ENCODE assay signal across 1 cellular context in the genomic region with DNA sequence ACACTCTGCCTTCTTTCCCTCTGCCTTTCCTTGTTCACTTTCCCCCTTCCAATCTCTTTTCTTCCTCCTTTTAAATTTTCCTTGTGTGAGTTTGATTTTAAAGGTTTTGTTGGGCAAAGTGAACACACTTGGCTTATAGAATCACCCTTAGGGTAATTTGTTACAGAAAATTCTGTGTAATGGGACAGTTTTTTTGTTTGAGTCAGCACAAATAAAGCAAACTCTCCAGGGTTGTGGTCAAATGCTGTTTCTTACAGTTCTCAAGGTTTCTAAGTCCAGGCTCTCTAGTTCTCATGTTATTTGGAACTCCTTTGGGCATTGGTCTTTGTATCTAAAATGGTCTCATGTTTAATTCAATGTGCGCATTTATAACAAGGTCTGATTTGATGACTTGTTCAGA.
TF ChIP-seq lines count a peak whose summit lies in the region.

No MANE protein-coding gene starts in this region.

TF ChIP-seq in GM23338, 12 proteins besides CTCF, POLR2A, EP300 and RAD21 (continued from another document):
- TF ChIP-seq, protein P1, sequence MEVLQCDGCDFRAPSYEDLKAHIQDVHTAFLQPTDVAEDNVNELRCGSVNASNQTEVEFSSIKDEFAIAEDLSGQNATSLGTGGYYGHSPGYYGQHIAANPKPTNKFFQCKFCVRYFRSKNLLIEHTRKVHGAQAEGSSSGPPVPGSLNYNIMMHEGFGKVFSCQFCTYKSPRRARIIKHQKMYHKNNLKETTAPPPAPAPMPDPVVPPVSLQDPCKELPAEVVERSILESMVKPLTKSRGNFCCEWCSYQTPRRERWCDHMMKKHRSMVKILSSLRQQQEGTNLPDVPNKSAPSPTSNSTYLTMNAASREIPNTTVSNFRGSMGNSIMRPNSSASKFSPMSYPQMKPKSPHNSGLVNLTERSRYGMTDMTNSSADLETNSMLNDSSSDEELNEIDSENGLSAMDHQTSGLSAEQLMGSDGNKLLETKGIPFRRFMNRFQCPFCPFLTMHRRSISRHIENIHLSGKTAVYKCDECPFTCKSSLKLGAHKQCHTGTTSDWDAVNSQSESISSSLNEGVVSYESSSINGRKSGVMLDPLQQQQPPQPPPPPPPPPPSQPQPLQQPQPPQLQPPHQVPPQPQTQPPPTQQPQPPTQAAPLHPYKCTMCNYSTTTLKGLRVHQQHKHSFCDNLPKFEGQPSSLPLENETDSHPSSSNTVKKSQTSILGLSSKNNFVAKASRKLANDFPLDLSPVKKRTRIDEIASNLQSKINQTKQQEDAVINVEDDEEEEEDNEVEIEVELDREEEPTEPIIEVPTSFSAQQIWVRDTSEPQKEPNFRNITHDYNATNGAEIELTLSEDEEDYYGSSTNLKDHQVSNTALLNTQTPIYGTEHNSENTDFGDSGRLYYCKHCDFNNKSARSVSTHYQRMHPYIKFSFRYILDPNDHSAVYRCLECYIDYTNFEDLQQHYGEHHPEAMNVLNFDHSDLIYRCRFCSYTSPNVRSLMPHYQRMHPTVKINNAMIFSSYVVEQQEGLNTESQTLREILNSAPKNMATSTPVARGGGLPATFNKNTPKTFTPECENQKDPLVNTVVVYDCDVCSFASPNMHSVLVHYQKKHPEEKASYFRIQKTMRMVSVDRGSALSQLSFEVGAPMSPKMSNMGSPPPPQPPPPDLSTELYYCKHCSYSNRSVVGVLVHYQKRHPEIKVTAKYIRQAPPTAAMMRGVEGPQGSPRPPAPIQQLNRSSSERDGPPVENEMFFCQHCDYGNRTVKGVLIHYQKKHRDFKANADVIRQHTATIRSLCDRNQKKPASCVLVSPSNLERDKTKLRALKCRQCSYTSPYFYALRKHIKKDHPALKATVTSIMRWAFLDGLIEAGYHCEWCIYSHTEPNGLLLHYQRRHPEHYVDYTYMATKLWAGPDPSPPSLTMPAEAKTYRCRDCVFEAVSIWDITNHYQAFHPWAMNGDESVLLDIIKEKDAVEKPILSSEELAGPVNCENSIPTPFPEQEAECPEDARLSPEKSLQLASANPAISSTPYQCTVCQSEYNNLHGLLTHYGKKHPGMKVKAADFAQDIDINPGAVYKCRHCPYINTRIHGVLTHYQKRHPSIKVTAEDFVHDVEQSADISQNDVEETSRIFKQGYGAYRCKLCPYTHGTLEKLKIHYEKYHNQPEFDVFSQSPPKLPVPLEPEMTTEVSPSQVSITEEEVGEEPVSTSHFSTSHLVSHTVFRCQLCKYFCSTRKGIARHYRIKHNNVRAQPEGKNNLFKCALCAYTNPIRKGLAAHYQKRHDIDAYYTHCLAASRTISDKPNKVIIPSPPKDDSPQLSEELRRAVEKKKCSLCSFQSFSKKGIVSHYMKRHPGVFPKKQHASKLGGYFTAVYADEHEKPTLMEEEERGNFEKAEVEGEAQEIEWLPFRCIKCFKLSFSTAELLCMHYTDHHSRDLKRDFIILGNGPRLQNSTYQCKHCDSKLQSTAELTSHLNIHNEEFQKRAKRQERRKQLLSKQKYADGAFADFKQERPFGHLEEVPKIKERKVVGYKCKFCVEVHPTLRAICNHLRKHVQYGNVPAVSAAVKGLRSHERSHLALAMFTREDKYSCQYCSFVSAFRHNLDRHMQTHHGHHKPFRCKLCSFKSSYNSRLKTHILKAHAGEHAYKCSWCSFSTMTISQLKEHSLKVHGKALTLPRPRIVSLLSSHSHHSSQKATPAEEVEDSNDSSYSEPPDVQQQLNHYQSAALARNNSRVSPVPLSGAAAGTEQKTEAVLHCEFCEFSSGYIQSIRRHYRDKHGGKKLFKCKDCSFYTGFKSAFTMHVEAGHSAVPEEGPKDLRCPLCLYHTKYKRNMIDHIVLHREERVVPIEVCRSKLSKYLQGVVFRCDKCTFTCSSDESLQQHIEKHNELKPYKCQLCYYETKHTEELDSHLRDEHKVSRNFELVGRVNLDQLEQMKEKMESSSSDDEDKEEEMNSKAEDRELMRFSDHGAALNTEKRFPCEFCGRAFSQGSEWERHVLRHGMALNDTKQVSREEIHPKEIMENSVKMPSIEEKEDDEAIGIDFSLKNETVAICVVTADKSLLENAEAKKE (CRISPR knock-in tag; IDR thresholded peaks at IDR 0.05): no peak
- TF ChIP-seq ZNF331 (CRISPR knock-in tag; IDR thresholded peaks at IDR 0.05; ENCODE audit: low read depth): no peak
- TF ChIP-seq NANOG (IDR thresholded peaks at IDR 0.05; ENCODE audit: borderline replicate concordance): no peak
- no peak for TF ChIP-seq EZH2phosphoT487 (IDR thresholded peaks at IDR 0.05; ENCODE audit: unreplicated experiment)
- TF ChIP-seq STAT1 (IDR thresholded peaks at IDR 0.05; ENCODE audit: unreplicated experiment): no peak
- TF ChIP-seq POLR2AphosphoS5 (IDR thresholded peaks at IDR 0.05; ENCODE audit: low read depth): no peak
- no peak for TF ChIP-seq JUNB (IDR thresholded peaks at IDR 0.05; ENCODE audit: unreplicated experiment)
- TF ChIP-seq CREB1 (CRISPR knock-in tag; IDR thresholded peaks at IDR 0.05; ENCODE audit: low read depth): no peak
- no peak for TF ChIP-seq ZNF114 (CRISPR knock-in tag; IDR thresholded peaks at IDR 0.05)
